ENCODE assay signal across 2 cellular contexts in the genomic region with DNA sequence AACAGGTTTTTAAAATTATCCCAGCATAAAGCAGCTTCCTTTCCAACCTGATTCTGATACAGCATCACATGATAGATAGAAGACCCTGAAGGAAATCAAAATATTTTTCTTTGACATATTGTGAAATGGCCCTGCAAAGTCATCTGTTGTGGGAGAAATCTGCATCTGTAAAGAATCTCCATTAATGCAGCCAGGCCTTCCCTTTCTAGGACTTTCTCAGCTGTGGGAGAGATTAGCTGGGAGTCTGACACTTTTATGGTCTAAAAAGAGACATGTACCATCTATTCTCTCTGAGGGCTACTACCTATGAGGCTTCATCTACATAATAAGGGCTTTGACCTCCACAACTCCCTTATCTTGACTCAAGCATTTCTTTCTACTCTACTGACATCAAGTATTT.
TF ChIP-seq lines count a peak whose summit lies in the region.

No MANE protein-coding gene starts in this region.

TF ChIP-seq in A549, 52 proteins besides CTCF, POLR2A, EP300 and RAD21:
- TF ChIP-seq, protein P1, sequence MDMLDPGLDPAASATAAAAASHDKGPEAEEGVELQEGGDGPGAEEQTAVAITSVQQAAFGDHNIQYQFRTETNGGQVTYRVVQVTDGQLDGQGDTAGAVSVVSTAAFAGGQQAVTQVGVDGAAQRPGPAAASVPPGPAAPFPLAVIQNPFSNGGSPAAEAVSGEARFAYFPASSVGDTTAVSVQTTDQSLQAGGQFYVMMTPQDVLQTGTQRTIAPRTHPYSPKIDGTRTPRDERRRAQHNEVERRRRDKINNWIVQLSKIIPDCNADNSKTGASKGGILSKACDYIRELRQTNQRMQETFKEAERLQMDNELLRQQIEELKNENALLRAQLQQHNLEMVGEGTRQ (IDR thresholded peaks at IDR 0.05) = no peak
- TF ChIP-seq RFX5 (IDR thresholded peaks at IDR 0.05) = no peak
- TF ChIP-seq REST (IDR thresholded peaks at IDR 0.05) = no peak
- TF ChIP-seq KDM1A (IDR thresholded peaks at IDR 0.05; ENCODE audit: low read depth) = no peak

TF ChIP-seq in HepG2, 621 proteins besides CTCF, POLR2A, EP300 and RAD21:
- no peak for TF ChIP-seq MED13 (CRISPR knock-in tag; IDR thresholded peaks at IDR 0.05)
- TF ChIP-seq CBX1 (IDR thresholded peaks at IDR 0.05; ENCODE audit: low read depth) = no peak
- TF ChIP-seq ZNF460 (CRISPR knock-in tag; IDR thresholded peaks at IDR 0.05; ENCODE audit: borderline replicate concordance) = no peak
- TF ChIP-seq, protein P1 (IDR thresholded peaks at IDR 0.05; ENCODE audit: low read depth, low read length) = no peak
- TF ChIP-seq, protein P1 (CRISPR knock-in tag; IDR thresholded peaks at IDR 0.05; ENCODE audit: borderline replicate concordance) = no peak
- TF ChIP-seq NFE2L1 (CRISPR knock-in tag; IDR thresholded peaks at IDR 0.05; ENCODE audit: borderline replicate concordance) = no peak
- TF ChIP-seq REST (IDR thresholded peaks at IDR 0.05; ENCODE audit: borderline replicate concordance in 1 of 2, low read depth in 1 of 2, low read length in 2 of 2) = no peak
- TF ChIP-seq ZNF3 (CRISPR knock-in tag; IDR thresholded peaks at IDR 0.05) = no peak
- TF ChIP-seq CHD4 (IDR thresholded peaks at IDR 0.05; ENCODE audit: borderline replicate concordance, low read length) = no peak
- no peak for TF ChIP-seq GZF1 (CRISPR knock-in tag; IDR thresholded peaks at IDR 0.05)
- no peak for TF ChIP-seq KAT2B (IDR thresholded peaks at IDR 0.05; ENCODE audit: borderline replicate concordance, low read depth, low read length)
- TF ChIP-seq ZNF580 (CRISPR knock-in tag; IDR thresholded peaks at IDR 0.05; ENCODE audit: borderline replicate concordance, low read depth) = no peak
- TF ChIP-seq IKZF5 (CRISPR knock-in tag; IDR thresholded peaks at IDR 0.05) = no peak
- TF ChIP-seq, protein P2, sequence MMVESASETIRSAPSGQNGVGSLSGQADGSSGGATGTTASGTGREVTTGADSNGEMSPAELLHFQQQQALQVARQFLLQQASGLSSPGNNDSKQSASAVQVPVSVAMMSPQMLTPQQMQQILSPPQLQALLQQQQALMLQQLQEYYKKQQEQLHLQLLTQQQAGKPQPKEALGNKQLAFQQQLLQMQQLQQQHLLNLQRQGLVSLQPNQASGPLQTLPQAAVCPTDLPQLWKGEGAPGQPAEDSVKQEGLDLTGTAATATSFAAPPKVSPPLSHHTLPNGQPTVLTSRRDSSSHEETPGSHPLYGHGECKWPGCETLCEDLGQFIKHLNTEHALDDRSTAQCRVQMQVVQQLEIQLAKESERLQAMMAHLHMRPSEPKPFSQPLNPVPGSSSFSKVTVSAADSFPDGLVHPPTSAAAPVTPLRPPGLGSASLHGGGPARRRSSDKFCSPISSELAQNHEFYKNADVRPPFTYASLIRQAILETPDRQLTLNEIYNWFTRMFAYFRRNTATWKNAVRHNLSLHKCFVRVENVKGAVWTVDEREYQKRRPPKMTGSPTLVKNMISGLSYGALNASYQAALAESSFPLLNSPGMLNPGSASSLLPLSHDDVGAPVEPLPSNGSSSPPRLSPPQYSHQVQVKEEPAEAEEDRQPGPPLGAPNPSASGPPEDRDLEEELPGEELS (CRISPR knock-in tag; IDR thresholded peaks at IDR 0.05) = no peak
